ENCODE assay signal across 1 cellular context in the genomic region with DNA sequence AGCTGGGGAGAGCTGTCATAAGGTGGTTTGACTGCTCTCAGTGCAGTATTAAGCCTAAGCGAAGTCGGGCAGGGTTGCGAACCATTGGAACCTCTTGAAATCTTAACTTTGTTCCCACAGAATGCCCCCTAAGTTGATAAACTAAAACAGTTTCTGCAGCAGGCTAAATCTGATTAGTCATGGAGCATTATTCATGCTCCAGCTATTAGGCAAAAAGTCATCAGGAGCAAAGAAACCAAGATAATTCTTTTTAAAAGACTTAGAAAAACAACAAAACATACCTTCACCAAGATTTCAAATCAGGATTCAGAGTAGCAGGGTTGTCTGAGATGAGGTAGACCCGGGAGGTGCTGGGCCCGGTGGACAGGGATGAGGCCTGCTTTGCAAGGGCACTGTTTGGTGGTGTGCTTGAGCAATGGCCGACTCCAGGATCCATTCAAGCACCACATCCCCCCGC.
TF ChIP-seq lines count a peak whose summit lies in the region.

No MANE protein-coding gene starts in this region.

TF ChIP-seq in IMR-90, 13 proteins besides CTCF, POLR2A, EP300 and RAD21:
- TF ChIP-seq CHD1 (IDR thresholded peaks at IDR 0.05; ENCODE audit: low read depth, low read length) (no peak), FOS (IDR thresholded peaks at IDR 0.05; ENCODE audit: low read depth, low read length) (peak; percentile 69), BHLHE40 (IDR thresholded peaks at IDR 0.05; ENCODE audit: low read depth, low read length) (no peak), NFE2L2 (IDR thresholded peaks at IDR 0.05; ENCODE audit: low read depth, low read length) (peak; percentile 81), MXI1 (IDR thresholded peaks at IDR 0.05; ENCODE audit: borderline replicate concordance, low read depth, low read length) (no peak), RFX5 (IDR thresholded peaks at IDR 0.05; ENCODE audit: low read depth, low read length) (no peak), MAFK (IDR thresholded peaks at IDR 0.05; ENCODE audit: low read depth, low read length) (peak; percentile 26; the same call in 1 of the 2 replicates), SMC3 (IDR thresholded peaks at IDR 0.05; ENCODE audit: low read depth, low read length) (no peak), RCOR1 (IDR thresholded peaks at IDR 0.05; ENCODE audit: insufficient replicate concordance, low read length) (no peak), CEBPB (IDR thresholded peaks at IDR 0.05; ENCODE audit: low read depth, low read length) (no peak), MAZ (IDR thresholded peaks at IDR 0.05; ENCODE audit: borderline replicate concordance, low read depth, low read length) (no peak)
- TF ChIP-seq, protein P1, sequence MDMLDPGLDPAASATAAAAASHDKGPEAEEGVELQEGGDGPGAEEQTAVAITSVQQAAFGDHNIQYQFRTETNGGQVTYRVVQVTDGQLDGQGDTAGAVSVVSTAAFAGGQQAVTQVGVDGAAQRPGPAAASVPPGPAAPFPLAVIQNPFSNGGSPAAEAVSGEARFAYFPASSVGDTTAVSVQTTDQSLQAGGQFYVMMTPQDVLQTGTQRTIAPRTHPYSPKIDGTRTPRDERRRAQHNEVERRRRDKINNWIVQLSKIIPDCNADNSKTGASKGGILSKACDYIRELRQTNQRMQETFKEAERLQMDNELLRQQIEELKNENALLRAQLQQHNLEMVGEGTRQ (IDR thresholded peaks at IDR 0.05; ENCODE audit: low read depth, low read length), result no peak
- TF ChIP-seq, protein P2, sequence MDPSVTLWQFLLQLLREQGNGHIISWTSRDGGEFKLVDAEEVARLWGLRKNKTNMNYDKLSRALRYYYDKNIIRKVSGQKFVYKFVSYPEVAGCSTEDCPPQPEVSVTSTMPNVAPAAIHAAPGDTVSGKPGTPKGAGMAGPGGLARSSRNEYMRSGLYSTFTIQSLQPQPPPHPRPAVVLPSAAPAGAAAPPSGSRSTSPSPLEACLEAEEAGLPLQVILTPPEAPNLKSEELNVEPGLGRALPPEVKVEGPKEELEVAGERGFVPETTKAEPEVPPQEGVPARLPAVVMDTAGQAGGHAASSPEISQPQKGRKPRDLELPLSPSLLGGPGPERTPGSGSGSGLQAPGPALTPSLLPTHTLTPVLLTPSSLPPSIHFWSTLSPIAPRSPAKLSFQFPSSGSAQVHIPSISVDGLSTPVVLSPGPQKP (IDR thresholded peaks at IDR 0.05; ENCODE audit: borderline replicate concordance, low read depth, low read length), result no peak
TF ChIP-seq in IMR-90: peak in this region for 3.
